ENCODE assay signal across 8 cellular contexts in genomic region chr6:26122402-26122792, GRCh38. TPM values are rescaled to one million over a fixed set of nuclear protein-coding genes. Genes with fewer than 3 reads are reported as not detected.
A peak's percentile ranks its signal among the peaks of the same experiment; 100 is the strongest.
DNase-seq lines count a peak whose midpoint lies in the region; ATAC-seq and TF ChIP-seq lines count a peak whose summit lies in the region.

No MANE protein-coding gene starts in this region.

- BruUV-seq in PC-3 (replicated peaks; lab: Mats Ljungman, UMichigan) = no TSS peak

- H3K4me2 ChIP-seq in PC-3 (ENCODE audit: low read length) = peak overlapping the region; percentile 80

- H3K9me3 ChIP-seq in PC-3 (ENCODE audit: low read length) = no peaks in the 10 kb centered on the region

- H3K27me3 Mint-ChIP-seq in natural killer cell (ENCODE audit: low read depth in 2 of 2) = no peaks in the 10 kb centered on the region

- POLR2A ChIA-PET in PC-3 (lab: Charles Lee; ENCODE audit: unreplicated experiment) = interaction anchor here (0.6 to 5.2 kb wide), 7 partner anchors 35 to 1056 kb away, joined by 3 to 174 read pairs (median 28); a partner anchor contains a TSS

- peaks cover 48% of the 10 kb centered on the region for H3K4me1 ChIP-seq in PC-3 (ENCODE audit: insufficient read depth, low read length)

- intact Hi-C loops in PC-3 (cut with micrococcal nuclease) = loop anchor here (1.0 to 10.0 kb wide), 6 partner anchors 18 to 1712 kb away; a partner anchor contains a TSS
- intact Hi-C loops in natural killer cell (cut with micrococcal nuclease) = loop anchor here (2.0 to 5.0 kb wide), 3 partner anchors 68 to 415 kb away; partner anchors contain the start of gene HMGN4

- peak overlapping the region; percentile 98 to 100 for H3K27ac Mint-ChIP-seq in natural killer cell

- H3K36me3 ChIP-seq in PC-3 (ENCODE audit: low read depth, low read length) = peaks cover 7% of the 10 kb centered on the region

- H3K4me3 ChIP-seq in GM12865 (ENCODE audit: low read depth, low read length) = peak overlapping the region; percentile 73
- peak overlapping the region; percentile 96 for H3K4me3 ChIP-seq in PC-3 (ENCODE audit: low read length)
- H3K4me3 ChIP-seq in choroid plexus epithelial cell (ENCODE audit: low read depth, low read length) = peak overlapping the region; percentile 76

- H2AFZ ChIP-seq in PC-3 (ENCODE audit: low read length) = no peak overlapping the region

- peaks cover 32% of the 10 kb centered on the region for H4K20me1 ChIP-seq in PC-3 (ENCODE audit: low read length)

- H3K9me2 ChIP-seq in PC-3 (replicated peaks; ENCODE audit: low read length) = no peaks in the 10 kb centered on the region

- H3K9me3 Mint-ChIP-seq in natural killer cell = no peaks in the 10 kb centered on the region

- H3K27me3 ChIP-seq in PC-3 (ENCODE audit: low read length) = no peaks in the 10 kb centered on the region

- ATAC-seq in PC-3 (no peak), natural killer cell (no peak), GM19035 (IDR thresholded peaks at IDR 0.05; ENCODE audit: unreplicated experiment) (no peak), GM19397 (IDR thresholded peaks at IDR 0.05; ENCODE audit: unreplicated experiment) (no peak)

- DNase-seq in GM12865 (ENCODE audit: low read depth) = peak; percentile 71
- DNase-seq in PC-3 = peak; percentile 41
- DNase-seq in choroid plexus epithelial cell (ENCODE audit: low read depth) = no peak
- DNase-seq in natural killer cell = no peak
- DNase-seq in DMS79 treated with DMSO at 0.1 percent for 48 hours (lab: John Stamatoyannopoulos, UW) = no peak
- no peak for DNase-seq in putamen (ENCODE audit: low spot score)

- H3K4me1 Mint-ChIP-seq in natural killer cell = peaks cover 39 to 46% of the 10 kb centered on the region in 2 donors

- H3K79me2 ChIP-seq in PC-3 (ENCODE audit: low read length) = peaks cover 49% of the 10 kb centered on the region

- peaks cover 5% of the 10 kb centered on the region for H3F3A ChIP-seq in PC-3 (ENCODE audit: low read length, unreplicated experiment)

- CTCF ChIA-PET in PC-3 (lab: Charles Lee) = no interaction called here

- H3K9ac ChIP-seq in PC-3 (ENCODE audit: low read length) = peak overlapping the region; percentile 89

- peaks cover 7% of the 10 kb centered on the region for H3K36me3 Mint-ChIP-seq in natural killer cell

- H3K4me3 Mint-ChIP-seq in natural killer cell = peak overlapping the region; percentile 99

- TF ChIP-seq CTCF in GM12865 (IDR thresholded peaks at IDR 0.05; ENCODE audit: insufficient read depth, low read depth, low read length, missing control alignments) (no peak), PC-3 (conservative IDR thresholded peaks at IDR 0.05; ENCODE audit: low read depth, low read length) (no peak), choroid plexus epithelial cell (conservative IDR thresholded peaks at IDR 0.05; ENCODE audit: low read depth, low read length) (no peak), natural killer cell (IDR thresholded peaks at IDR 0.05) (no peak)

- peak overlapping the region; percentile 94 for H3K27ac ChIP-seq in PC-3 (ENCODE audit: low read length)

RNA-seq across cellular contexts. Expression of gene HFE, which starts 35.2 kb away (rescaled TPM):
- total RNA-seq in PC-3 (2014; rRNA removed) (not detected in 2 replicates), natural killer cell (1 to 10 TPM; 1.5 to 2.3 (median 1.8) TPM)

Comparison
In these comparisons a context has a peak if more than half of its experiments do, and no peak if none do; other contexts are left out.
1. DNase-seq: peak in GM12865 (single experiment) and PC-3 (single experiment); none in choroid plexus epithelial cell (single experiment), natural killer cell (single experiment), DMS79 treated with DMSO at 0.1 percent for 48 hours (single experiment) and putamen (single experiment).
2. Peak in every context shown above with its lines, with median percentiles within 50 percentile points of each other: H3K4me3 ChIP-seq.